In genomic region chr3:189799366-189799765, GRCh38 we compare ENCODE assay signal across 18 cellular contexts.
DNase-seq lines count a peak whose midpoint lies in the region; ATAC-seq and TF ChIP-seq lines count a peak whose summit lies in the region.
"Had no signal": no experiment of that assay in that cellular context is flagged by ENCODE, and none has a peak within 500 bp of the region (broad histone marks: within the 10 kb centered on the region; RNA-seq: fewer than 3 reads in every experiment).

No MANE protein-coding gene starts in this region.

- H3K56ac ChIP-seq in mesendoderm (ENCODE audit: low read length): no peak overlapping the region

- ATAC-seq in HG02763 (IDR thresholded peaks at IDR 0.05; ENCODE audit: unreplicated experiment) (no peak), sciatic nerve (no peak)

- H3K4me3 Mint-ChIP-seq in Calu3 (ENCODE audit: low read depth, unreplicated experiment): no peak overlapping the region
- H3K4me3 Mint-ChIP-seq in activated T-helper 2 cell treated with anti-CD3 and anti-CD28 coated beads, Interferon-gamma antibody, Interleukin-2, Interleukin-4, amounts not matched to agents 10 μg/mL and 5 μg/mL and 100 μg/mL, durations not matched to agents 14 hours and 24 hours and 36 hours (ENCODE audit: low read depth): no peak overlapping the region
- H3K4me3 Mint-ChIP-seq: H9 had no signal

- peaks cover 5% of the 10 kb centered on the region for H3K36me3 ChIP-seq in mammary epithelial cell (ENCODE audit: insufficient read depth, low read length)
- no peaks in the 10 kb centered on the region for H3K36me3 ChIP-seq in mesendoderm (ENCODE audit: control insufficient read depth, insufficient read depth, low read length)
- H3K36me3 ChIP-seq: BLaER1, SJCRH30 had no signal

- 43% methylated on average over 1 of the region's 1 CpG for WGBS in mammary epithelial cell (ENCODE audit: low coverage, missing lambda C conversion rate)
- WGBS in mesendoderm (ENCODE audit: extremely low coverage, insufficient coverage, low lambda C conversion rate): no CpG with 5 or more reads among the region's 1 CpG

- no peak overlapping the region for H3K4ac ChIP-seq in mesendoderm (ENCODE audit: low read depth, low read length)

- intact Hi-C loops in Calu3 (cut with micrococcal nuclease; ENCODE audit: unreplicated experiment) (no loop called here), mammary epithelial cell (cut with micrococcal nuclease) (no loop called here), sciatic nerve (cut with DNase I) (no loop called here)
- intact Hi-C loops in activated T-helper 2 cell treated with anti-CD3 and anti-CD28 coated beads, Interferon-gamma antibody, Interleukin-2, Interleukin-4, amounts not matched to agents 10 μg/mL and 5 μg/mL and 100 μg/mL, durations not matched to agents 14 hours and 24 hours and 36 hours (cut with micrococcal nuclease): no loop called here

- no peaks in the 10 kb centered on the region for H3K36me3 Mint-ChIP-seq in Calu3 (ENCODE audit: insufficient read depth, unreplicated experiment)
- H3K36me3 Mint-ChIP-seq in activated T-helper 2 cell treated with anti-CD3 and anti-CD28 coated beads, Interferon-gamma antibody, Interleukin-2, Interleukin-4, amounts not matched to agents 10 μg/mL and 5 μg/mL and 100 μg/mL, durations not matched to agents 14 hours and 24 hours and 36 hours (ENCODE audit: low read depth): no peaks in the 10 kb centered on the region

- DNase-seq in Calu3 (no peak), NCI-H69 (lab: John Stamatoyannopoulos, UW) (peak; percentile 70), mammary epithelial cell (no peak), kidney tubule cell (ENCODE audit: low spot score) (peak; percentile 20), mesendoderm (no peak), sciatic nerve (ENCODE audit: low spot score) (no peak)
- DNase-seq in activated T-helper 2 cell treated with anti-CD3 and anti-CD28 coated beads, Interferon-gamma antibody, Interleukin-2, Interleukin-4, amounts not matched to agents 10 μg/mL and 5 μg/mL and 100 μg/mL, durations not matched to agents 14 hours and 24 hours and 36 hours (ENCODE audit: low spot score): no peak
- DNase-seq: GF-D8, H9, MV-4-11, NCI-H1417 treated with DMSO at 0.1 percent for 48 hours, NCI-H2029 treated with DMSO at 0.1 percent for 48 hours, NCI-H82, SJCRH30 had no signal

- H2AFZ ChIP-seq in mammary epithelial cell (ENCODE audit: low read depth, low read length): no peak overlapping the region

- H4K5ac ChIP-seq in mesendoderm (ENCODE audit: low read length): no peak overlapping the region

- no peak overlapping the region for H2AK5ac ChIP-seq in mesendoderm (ENCODE audit: low read length)

- H3K27ac ChIP-seq in mammary epithelial cell (ENCODE audit: insufficient read depth, low read depth, low read length): peak overlapping the region; percentile 22
- no peak overlapping the region for H3K27ac ChIP-seq in mesendoderm (ENCODE audit: low read depth, low read length)
- H3K27ac ChIP-seq: BLaER1, HL-60, RWPE1, SJCRH30 had no signal

- peak overlapping the region; percentile 60 for H3K4me2 ChIP-seq in mammary epithelial cell (ENCODE audit: insufficient read depth, low read depth, low read length)
- no peak overlapping the region for H3K4me2 ChIP-seq in mesendoderm (ENCODE audit: low read length)
- H3K4me2 ChIP-seq: BLaER1 had no signal

- BruUV-seq in Calu3 (replicated peaks; lab: Mats Ljungman, UMichigan): no TSS peak
- BruUV-seq in mammary epithelial cell (replicated peaks; lab: Mats Ljungman, UMichigan): no TSS peak

- no peaks in the 10 kb centered on the region for H4K20me1 ChIP-seq in mammary epithelial cell (ENCODE audit: insufficient read depth, low read length)
- H4K20me1 ChIP-seq: BLaER1 had no signal

- peak overlapping the region; percentile 24 for H3K27ac Mint-ChIP-seq in Calu3 (ENCODE audit: unreplicated experiment)
- no peak overlapping the region for H3K27ac Mint-ChIP-seq in activated T-helper 2 cell treated with anti-CD3 and anti-CD28 coated beads, Interferon-gamma antibody, Interleukin-2, Interleukin-4, amounts not matched to agents 10 μg/mL and 5 μg/mL and 100 μg/mL, durations not matched to agents 14 hours and 24 hours and 36 hours
- H3K27ac Mint-ChIP-seq: H9 had no signal

- H3K79me2 ChIP-seq in mammary epithelial cell (ENCODE audit: insufficient read depth, low read length) (peaks cover 98% of the 10 kb centered on the region), mesendoderm (ENCODE audit: control insufficient read depth, insufficient read depth, low read length) (no peaks in the 10 kb centered on the region)

- peaks cover 9% of the 10 kb centered on the region for H3K4me1 Mint-ChIP-seq in Calu3 (ENCODE audit: low read depth, unreplicated experiment)
- peaks cover 5% of the 10 kb centered on the region for H3K4me1 Mint-ChIP-seq in activated T-helper 2 cell treated with anti-CD3 and anti-CD28 coated beads, Interferon-gamma antibody, Interleukin-2, Interleukin-4, amounts not matched to agents 10 μg/mL and 5 μg/mL and 100 μg/mL, durations not matched to agents 14 hours and 24 hours and 36 hours (ENCODE audit: low read depth)

- H2BK15ac ChIP-seq in mesendoderm (replicated peaks; ENCODE audit: low read depth): no peak overlapping the region

- dilution Hi-C loops in mammary epithelial cell (cut with HindIII; ENCODE audit: low sequenced_read_pairs): no loop called here

- no peak overlapping the region for H4K8ac ChIP-seq in mesendoderm (ENCODE audit: low read depth, low read length)

- no peaks in the 10 kb centered on the region for H3K27me3 Mint-ChIP-seq in Calu3 (ENCODE audit: unreplicated experiment)
- H3K27me3 Mint-ChIP-seq in activated T-helper 2 cell treated with anti-CD3 and anti-CD28 coated beads, Interferon-gamma antibody, Interleukin-2, Interleukin-4, amounts not matched to agents 10 μg/mL and 5 μg/mL and 100 μg/mL, durations not matched to agents 14 hours and 24 hours and 36 hours (ENCODE audit: low read depth): peaks cover 6% of the 10 kb centered on the region

- no peak overlapping the region for H3K18ac ChIP-seq in mesendoderm (ENCODE audit: low read length)

- H3K9me3 ChIP-seq in mammary epithelial cell (replicated peaks; ENCODE audit: insufficient read depth, low read length): no peaks in the 10 kb centered on the region
- H3K9me3 ChIP-seq: BLaER1, SJCRH30 had no signal

- H2BK120ac ChIP-seq in mesendoderm (ENCODE audit: low read depth, low read length): no peak overlapping the region

- H2BK5ac ChIP-seq in mesendoderm (ENCODE audit: low read length): no peak overlapping the region

- in situ Hi-C loops in mammary epithelial cell (cut with MboI; ENCODE audit: low sequenced_read_pairs in 2 of 2): loop anchor here in 1 of 2 donors (10.0 kb wide), 1 partner anchor 525 kb away; no protein-coding TSS in a partner anchor

- no peak for TF ChIP-seq CTCF in Calu3 (IDR thresholded peaks at IDR 0.05; ENCODE audit: unreplicated experiment)
- TF ChIP-seq CTCF in mammary epithelial cell (conservative IDR thresholded peaks at IDR 0.05 in 1 of 2, IDR thresholded peaks at IDR 0.05 in 1 of 2; ENCODE audit: extremely low read depth in 1 of 2, insufficient read depth in 1 of 2, low read depth in 1 of 2, low read length in 2 of 2): no peak

- H3K9ac ChIP-seq in mammary epithelial cell (ENCODE audit: insufficient read depth, low read length) (no peak overlapping the region), mesendoderm (ENCODE audit: low read length) (no peak overlapping the region)
- H3K9ac ChIP-seq: BLaER1 had no signal

- no peaks in the 10 kb centered on the region for H3K9me3 Mint-ChIP-seq in Calu3 (ENCODE audit: low read depth, unreplicated experiment)
- no peaks in the 10 kb centered on the region for H3K9me3 Mint-ChIP-seq in activated T-helper 2 cell treated with anti-CD3 and anti-CD28 coated beads, Interferon-gamma antibody, Interleukin-2, Interleukin-4, amounts not matched to agents 10 μg/mL and 5 μg/mL and 100 μg/mL, durations not matched to agents 14 hours and 24 hours and 36 hours
- H3K9me3 Mint-ChIP-seq: H9 had no signal

- no peak overlapping the region for H3K4me3 ChIP-seq in mammary epithelial cell (replicated peaks in 1 of 3; ENCODE audit: insufficient read depth in 1 of 3, low read depth in 2 of 3, low read length in 3 of 3)
- H3K4me3 ChIP-seq in mesendoderm (ENCODE audit: low read length): no peak overlapping the region
- H3K4me3 ChIP-seq: BLaER1, SJCRH30 had no signal

- no peak overlapping the region for H3K23ac ChIP-seq in mesendoderm (ENCODE audit: low read length)

- CTCF ChIA-PET in Calu3 (lab: Charles Lee) (interaction anchor here (1.0 to 1.6 kb wide), 6 partner anchors 9 to 527 kb away, joined by 3 to 6 read pairs (median 4); no protein-coding TSS in a partner anchor), mammary epithelial cell (lab: Charles Lee; ENCODE audit: low non-redundant PET) (no interaction called here)

- H3K4me1 ChIP-seq in mammary epithelial cell (ENCODE audit: insufficient read depth, low read length): peaks cover 56% of the 10 kb centered on the region
- no peaks in the 10 kb centered on the region for H3K4me1 ChIP-seq in mesendoderm (ENCODE audit: control insufficient read depth, low read depth, low read length)
- H3K4me1 ChIP-seq: BLaER1, SJCRH30 had no signal

- no peaks in the 10 kb centered on the region for H3K79me1 ChIP-seq in mesendoderm (ENCODE audit: low read length)

- no peaks in the 10 kb centered on the region for H3K27me3 ChIP-seq in mammary epithelial cell (ENCODE audit: insufficient read depth, low read length)
- no peaks in the 10 kb centered on the region for H3K27me3 ChIP-seq in mesendoderm (ENCODE audit: insufficient read depth, low read length, poor library complexity)
- H3K27me3 ChIP-seq: BLaER1, SJCRH30 had no signal

Comparison
In these comparisons a context has a peak if more than half of its experiments do, and no peak if none do; other contexts are left out.
1. DNase-seq: peak in NCI-H69 (single experiment) and kidney tubule cell (single experiment); none in Calu3 (single experiment), mammary epithelial cell (single experiment), activated T-helper 2 cell treated with anti-CD3 and anti-CD28 coated beads, Interferon-gamma antibody, Interleukin-2, Interleukin-4, amounts not matched to agents 10 μg/mL and 5 μg/mL and 100 μg/mL, durations not matched to agents 14 hours and 24 hours and 36 hours (single experiment), mesendoderm (single experiment) and sciatic nerve (single experiment).